Comparison of ENCODE assay signal across 11 cellular contexts in genomic region chr1:170168263-170168662, GRCh38. TPM values are rescaled to one million over a fixed set of nuclear protein-coding genes. Genes with fewer than 3 reads are reported as not detected.
A peak's percentile ranks its signal among the peaks of the same experiment; 100 is the strongest.
DNase-seq lines count a peak whose midpoint lies in the region; ATAC-seq and TF ChIP-seq lines count a peak whose summit lies in the region.
"Had no signal": no experiment of that assay in that cellular context is flagged by ENCODE, and none has a peak within 500 bp of the region (broad histone marks: within the 10 kb centered on the region; RNA-seq: fewer than 3 reads in every experiment).

No MANE protein-coding gene starts in this region.

- no peaks in the 10 kb centered on the region for H3K36me3 ChIP-seq in left lung
- H3K36me3 ChIP-seq: tibial nerve had no signal

- H3K36me3 Mint-ChIP-seq in Calu3 (ENCODE audit: insufficient read depth, unreplicated experiment), result peaks cover 5% of the 10 kb centered on the region
- no peaks in the 10 kb centered on the region for H3K36me3 Mint-ChIP-seq in activated CD8-positive, alpha-beta T cell treated with anti-CD3 and anti-CD28 coated beads, Interleukin-2, amount 10 ng/mL, durations not matched to agents 7 days and 5 days (ENCODE audit: low read depth)

- no peak overlapping the region for H3K4me3 ChIP-seq in left lung
- H3K4me3 ChIP-seq: tibial nerve had no signal

- ATAC-seq in activated CD8-positive, alpha-beta T cell treated with anti-CD3 and anti-CD28 coated beads, Interleukin-2, amount 10 ng/mL, durations not matched to agents 7 days and 5 days, result no peak
- peak; percentile 52 for ATAC-seq in left lung

- H3K27ac ChIP-seq in left lung, result peak overlapping the region in 1 of 2 donors; percentile 30
- H3K27ac ChIP-seq: tibial nerve had no signal

- no TSS peak for BruUV-seq in Calu3 (replicated peaks; lab: Mats Ljungman, UMichigan)

- H3K27me3 Mint-ChIP-seq in Calu3 (ENCODE audit: unreplicated experiment), result no peaks in the 10 kb centered on the region
- peaks cover 2% of the 10 kb centered on the region for H3K27me3 Mint-ChIP-seq in activated CD8-positive, alpha-beta T cell treated with anti-CD3 and anti-CD28 coated beads, Interleukin-2, amount 10 ng/mL, durations not matched to agents 7 days and 5 days (ENCODE audit: low read depth)

- intact Hi-C loops in Calu3 (cut with micrococcal nuclease; ENCODE audit: unreplicated experiment), result no loop called here
- intact Hi-C loops in left lung (cut with DNase I), result no loop called here
- intact Hi-C loops in cardiac septum (cut with DNase I), result no loop called here

- peaks cover 0 to 11% of the 10 kb centered on the region in 2 donors for H3K9me3 ChIP-seq in left lung

- peak overlapping the region; percentile 19 for H3K4me3 Mint-ChIP-seq in Calu3 (ENCODE audit: low read depth, unreplicated experiment)
- peak overlapping the region; percentile 45 for H3K4me3 Mint-ChIP-seq in activated CD8-positive, alpha-beta T cell treated with anti-CD3 and anti-CD28 coated beads, Interleukin-2, amount 10 ng/mL, durations not matched to agents 7 days and 5 days
- H3K4me3 Mint-ChIP-seq: T-helper 1 cell treated with Interleukin-12 subunit alpha and Interleukin-12 subunit beta and Interleukin-4 antibody, amounts not matched to agents 30 μg/mL and 1 μg/mL, for 36 hours had no signal

- DNase-seq in Calu3 (no peak), Kasumi-1 (lab: John Stamatoyannopoulos, UW) (peak; percentile 32 to 36), left lung (no peak), anterior cingulate cortex (lab: John Stamatoyannopoulos, UW) (no peak), pons (ENCODE audit: low spot score) (no peak), NCI-H1048 (lab: John Stamatoyannopoulos, UW) (no peak), cardiac septum (ENCODE audit: low spot score) (no peak)
- DNase-seq in activated CD8-positive, alpha-beta T cell treated with anti-CD3 and anti-CD28 coated beads, Interleukin-2, amount 10 ng/mL, durations not matched to agents 7 days and 5 days, result no peak

- CTCF ChIA-PET in Calu3 (lab: Charles Lee), result no interaction called here
- CTCF ChIA-PET in activated CD8-positive, alpha-beta T cell treated with anti-CD3 and anti-CD28 coated beads, Interleukin-2, amount 10 ng/mL, durations not matched to agents 7 days and 5 days (lab: Charles Lee), result no interaction called here

- POLR2A ChIA-PET in activated CD8-positive, alpha-beta T cell treated with anti-CD3 and anti-CD28 coated beads, Interleukin-2, amount 10 ng/mL, durations not matched to agents 7 days and 5 days (lab: Charles Lee), result no interaction called here

- TF ChIP-seq CTCF in Calu3 (IDR thresholded peaks at IDR 0.05; ENCODE audit: unreplicated experiment) (no peak), left lung (IDR thresholded peaks at IDR 0.05) (no peak)

- H3K4me1 ChIP-seq in left lung, result no peaks in the 10 kb centered on the region

- peak overlapping the region; percentile 53 for H3K27ac Mint-ChIP-seq in Calu3 (ENCODE audit: unreplicated experiment)
- peak overlapping the region; percentile 62 for H3K27ac Mint-ChIP-seq in activated CD8-positive, alpha-beta T cell treated with anti-CD3 and anti-CD28 coated beads, Interleukin-2, amount 10 ng/mL, durations not matched to agents 7 days and 5 days
- H3K27ac Mint-ChIP-seq: T-helper 1 cell treated with Interleukin-12 subunit alpha and Interleukin-12 subunit beta and Interleukin-4 antibody, amounts not matched to agents 30 μg/mL and 1 μg/mL, for 36 hours had no signal

- H3K4me1 Mint-ChIP-seq in Calu3 (ENCODE audit: low read depth, unreplicated experiment), result peaks cover 15% of the 10 kb centered on the region
- H3K4me1 Mint-ChIP-seq in activated CD8-positive, alpha-beta T cell treated with anti-CD3 and anti-CD28 coated beads, Interleukin-2, amount 10 ng/mL, durations not matched to agents 7 days and 5 days (ENCODE audit: low read depth), result peaks cover 5% of the 10 kb centered on the region

- no peaks in the 10 kb centered on the region for H3K27me3 ChIP-seq in left lung
- H3K27me3 ChIP-seq: tibial nerve had no signal

- H3K9me3 Mint-ChIP-seq in Calu3 (ENCODE audit: low read depth, unreplicated experiment), result peaks cover 4% of the 10 kb centered on the region
- peaks cover 8% of the 10 kb centered on the region for H3K9me3 Mint-ChIP-seq in activated CD8-positive, alpha-beta T cell treated with anti-CD3 and anti-CD28 coated beads, Interleukin-2, amount 10 ng/mL, durations not matched to agents 7 days and 5 days (ENCODE audit: insufficient read depth)

RNA-seq across cellular contexts. Expression of gene NTMT2, which starts 22.5 kb away (rescaled TPM):
- total RNA-seq in Calu3 (2022) (not detected in 2 replicates), left lung (not detected), cardiac septum (2.0 TPM)
- total RNA-seq in activated CD8-positive, alpha-beta T cell treated with anti-CD3 and anti-CD28 coated beads, Interleukin-2, amount 10 ng/mL, durations not matched to agents 7 days and 5 days, result not detected
- total RNA-seq: pulmonary artery endothelial cell, tibial nerve had no signal

Comparison
In these comparisons a context has a peak if more than half of its experiments do, and no peak if none do; other contexts are left out.
1. DNase-seq: peak in Kasumi-1 (2 of 2); none in Calu3 (single experiment), activated CD8-positive, alpha-beta T cell treated with anti-CD3 and anti-CD28 coated beads, Interleukin-2, amount 10 ng/mL, durations not matched to agents 7 days and 5 days (single experiment), left lung (0 of 2), anterior cingulate cortex (0 of 58), pons (single experiment), NCI-H1048 (single experiment) and cardiac septum (single experiment).